In the genomic region with DNA sequence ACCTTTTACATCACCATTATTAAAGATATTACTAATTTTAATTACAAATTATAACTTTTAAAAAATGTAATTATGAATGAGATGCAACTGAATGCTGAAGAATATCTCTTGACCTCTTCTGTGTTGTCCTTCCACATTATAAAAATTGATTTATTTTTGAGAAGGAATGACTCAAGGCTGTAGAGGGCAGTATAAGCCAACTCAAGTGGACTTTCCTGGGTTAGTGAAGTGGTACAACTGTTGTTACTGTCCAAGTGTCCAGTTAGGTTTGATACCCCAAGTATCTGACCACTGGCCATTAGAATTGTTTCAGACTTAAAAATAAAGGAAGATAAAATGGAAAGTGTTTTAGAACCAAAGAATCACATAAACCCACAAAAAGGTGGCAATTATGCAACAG, we compare ENCODE assay signal across 8 cellular contexts. TPM values are rescaled to one million over a fixed set of nuclear protein-coding genes. Genes with fewer than 3 reads are reported as not detected.
DNase-seq lines count a peak whose midpoint lies in the region; ATAC-seq and TF ChIP-seq lines count a peak whose summit lies in the region.

No MANE protein-coding gene starts in this region.

- DNase-seq in Right ventricle myocardium inferior (ENCODE audit: missing footprints) (no peak), cardiac septum (ENCODE audit: low spot score) (no peak), RPMI7951 (ENCODE audit: low read depth) (peak; percentile 41), fibroblast of the conjunctiva (ENCODE audit: low read depth) (peak; percentile 31), psoas muscle (no peak), DMS153 (lab: John Stamatoyannopoulos, UW) (no peak), NCI-H1694 treated with DMSO at 0.1 percent for 48 hours (lab: John Stamatoyannopoulos, UW) (no peak)

- no peak overlapping the region for H3K27ac ChIP-seq in psoas muscle

- no peak overlapping the region for H3K4me3 ChIP-seq in psoas muscle

- intact Hi-C loops in Right ventricle myocardium inferior (cut with DNase I): loop anchor here (5.0 to 10.0 kb wide), 2 partner anchors 88 to 350 kb away; no protein-coding TSS in a partner anchor
- intact Hi-C loops in cardiac septum (cut with DNase I): loop anchor here (5.0 to 10.0 kb wide), 4 partner anchors 88 to 353 kb away; no protein-coding TSS in a partner anchor
- intact Hi-C loops in psoas muscle (cut with DNase I): loop anchor here (5.0 to 10.0 kb wide), 2 partner anchors 168 to 350 kb away; no protein-coding TSS in a partner anchor

- no peaks in the 10 kb centered on the region for H3K9me3 ChIP-seq in psoas muscle

- peak; percentile 59 for ATAC-seq in Right ventricle myocardium inferior
- peak; percentile 64 for ATAC-seq in HG03103 (IDR thresholded peaks at IDR 0.05; ENCODE audit: low read depth, unreplicated experiment)
- peak; percentile 53 to 90 (median 78) for ATAC-seq in psoas muscle

- no peaks in the 10 kb centered on the region for H3K36me3 ChIP-seq in psoas muscle (ENCODE audit: insufficient read depth in 1 of 2, low read depth in 1 of 2)

- TF ChIP-seq CTCF in psoas muscle (IDR thresholded peaks at IDR 0.05): peak; percentile 62

- no peaks in the 10 kb centered on the region for H3K27me3 ChIP-seq in psoas muscle (ENCODE audit: insufficient read depth in 3 of 3, low read length in 2 of 3)

- H3K4me1 ChIP-seq in psoas muscle: no peaks in the 10 kb centered on the region

RNA-seq across cellular contexts. Expression of a gene that starts 51.9 kb away (rescaled TPM):
- 37.7 TPM for total RNA-seq in Right ventricle myocardium inferior
- total RNA-seq in cardiac septum: 45.3 TPM
- 54.2 and 54.9 TPM in 2 replicates for total RNA-seq in RPMI7951 (2014; rRNA removed; shearing (Covaris generic))
- total RNA-seq in psoas muscle: 10 to 100 TPM; 16.2 to 30.4 (median 24.6) TPM
- polyA plus RNA-seq in psoas muscle: 10 to 100 TPM in 1 of 3 donors, 1 to 10 TPM in 2; 2.2 to 13.2 (median 3.5) TPM

Comparison
In these comparisons a context has a peak if more than half of its experiments do, and no peak if none do; other contexts are left out.
1. DNase-seq: peak in RPMI7951 (single experiment) and fibroblast of the conjunctiva (single experiment); none in Right ventricle myocardium inferior (single experiment), cardiac septum (single experiment), psoas muscle (0 of 2), DMS153 (single experiment) and NCI-H1694 treated with DMSO at 0.1 percent for 48 hours (single experiment).
2. Peak in every context shown above with its lines, with median percentiles within 50 percentile points of each other: ATAC-seq.